ENCODE assay signal across 19 cellular contexts in the genomic region with DNA sequence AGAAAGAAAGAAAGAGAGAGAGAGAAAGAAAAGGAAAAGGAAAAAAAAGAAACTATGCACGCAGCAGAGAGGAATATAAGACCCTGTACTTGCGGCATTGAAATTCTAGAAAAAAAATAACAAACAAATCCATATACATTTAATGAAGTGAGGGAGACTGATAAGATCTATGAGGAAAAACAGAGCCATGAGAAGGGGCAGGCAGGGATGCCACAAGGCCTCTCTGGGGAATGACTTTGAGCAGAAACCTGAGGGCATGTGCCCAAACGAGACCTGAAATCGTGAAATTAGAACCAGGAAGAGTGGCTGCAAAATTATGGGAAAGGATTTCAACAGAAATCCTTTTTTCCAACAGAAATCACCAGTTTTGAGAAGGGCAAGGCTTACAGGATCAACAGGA.
A peak's percentile ranks its signal among the peaks of the same experiment; 100 is the strongest.
DNase-seq lines count a peak whose midpoint lies in the region; ATAC-seq and TF ChIP-seq lines count a peak whose summit lies in the region.
"Had no signal": no experiment of that assay in that cellular context is flagged by ENCODE, and none has a peak within 500 bp of the region (broad histone marks: within the 10 kb centered on the region; RNA-seq: fewer than 3 reads in every experiment).

No MANE protein-coding gene starts in this region.

- H3K27ac Mint-ChIP-seq in H9 (peak overlapping the region; percentile 4 to 58 (median 10); a peak in 5 of 7 replicates), glutamatergic neuron (ENCODE audit: unreplicated experiment) (peak overlapping the region; percentile 62)
- H3K27ac Mint-ChIP-seq: CD4-positive, alpha-beta memory T cell had no signal

- H3K27me3 ChIP-seq in BE2C (no peaks in the 10 kb centered on the region), H9 (ENCODE audit: insufficient read depth, low read length) (no peaks in the 10 kb centered on the region)

- H4K8ac ChIP-seq in H9 (replicated peaks; ENCODE audit: insufficient read length, low read depth, low read length): no peak overlapping the region

- H3K4me1 Mint-ChIP-seq in H9 (peaks cover 36 to 40% of the 10 kb centered on the region in 2 experiments), glutamatergic neuron (ENCODE audit: low read depth, unreplicated experiment) (peaks cover 56% of the 10 kb centered on the region)
- H3K4me1 Mint-ChIP-seq: CD4-positive, alpha-beta memory T cell had no signal

- no peak overlapping the region for H2BK12ac ChIP-seq in H9 (ENCODE audit: insufficient read length, low read depth, low read length)

- H4K91ac ChIP-seq in H9 (ENCODE audit: insufficient read length, low read depth, low read length): no peak overlapping the region

- no peak overlapping the region for H2AK5ac ChIP-seq in H9 (ENCODE audit: insufficient read length, low read length)

- H3K23ac ChIP-seq in H9 (ENCODE audit: insufficient read length, low read depth, low read length): no peak overlapping the region

- no peak overlapping the region for H3K9ac ChIP-seq in H9 (ENCODE audit: extremely low read depth, insufficient read length, low read length)
- H3K9ac ChIP-seq: GM23248 had no signal

- no peaks in the 10 kb centered on the region; the same call in 1 of the 2 replicates for H3K27me3 Mint-ChIP-seq in H9 (ENCODE audit: low read depth)
- peaks cover 9% of the 10 kb centered on the region for H3K27me3 Mint-ChIP-seq in glutamatergic neuron (ENCODE audit: unreplicated experiment)
- H3K27me3 Mint-ChIP-seq: CD4-positive, alpha-beta memory T cell had no signal

- H3K4me2 ChIP-seq in H9 (ENCODE audit: insufficient read depth, insufficient read length, low read length): no peak overlapping the region
- H3K4me2 ChIP-seq: A549 had no signal

- no peak overlapping the region for H3K56ac ChIP-seq in H9 (ENCODE audit: insufficient read length, low read depth, low read length)

- no peaks in the 10 kb centered on the region for H4K20me1 ChIP-seq in H9 (ENCODE audit: control insufficient read depth, insufficient read depth, insufficient read length)

- H3K14ac ChIP-seq in H9 (ENCODE audit: insufficient read depth, low read length): no peak overlapping the region

- no peak overlapping the region for H3T11ph ChIP-seq in H9 (ENCODE audit: low read length)

- H3K27ac ChIP-seq in H9 (ENCODE audit: insufficient read length, low read depth, low read length): no peak overlapping the region
- H3K27ac ChIP-seq: A549, GM23248 had no signal

- H2BK120ac ChIP-seq in H9 (ENCODE audit: low read depth, low read length, poor library complexity, severe bottlenecking): no peak overlapping the region

- H2AFZ ChIP-seq in H9 (ENCODE audit: low read length): no peak overlapping the region
- H2AFZ ChIP-seq: GM23248 had no signal

- peaks cover 11% of the 10 kb centered on the region; the same call in 1 of the 2 replicates for H3K79me2 ChIP-seq in H9 (ENCODE audit: insufficient read depth, low read length)

- peak; percentile 71 for DNase-seq in BE2C
- no peak for DNase-seq in H9
- no peak for DNase-seq in glutamatergic neuron
- no peak for DNase-seq in RKO (ENCODE audit: low spot score)
- no peak for DNase-seq in DMS153 (lab: John Stamatoyannopoulos, UW)
- no peak for DNase-seq in GM10266 (ENCODE audit: extremely low spot score)
- DNase-seq: 8988T; ACHN; AML-193; C1 segment of cervical spinal cord; Calu3; CD4-positive, alpha-beta memory T cell; COR-L47; DND-41; GM23248 had no signal

- H3K36me3 Mint-ChIP-seq in H9 (ENCODE audit: insufficient read depth in 1 of 3, low read depth in 3 of 3) (no peaks in the 10 kb centered on the region; a peak in 3 of 7 replicates), glutamatergic neuron (ENCODE audit: unreplicated experiment) (no peaks in the 10 kb centered on the region)
- H3K36me3 Mint-ChIP-seq: CD4-positive, alpha-beta memory T cell had no signal

- no peaks in the 10 kb centered on the region for H3K9me3 ChIP-seq in BE2C
- H3K9me3 ChIP-seq in H9 (ENCODE audit: control insufficient read depth, low read depth, low read length): no peaks in the 10 kb centered on the region
- H3K9me3 ChIP-seq: A549, HAP-1 had no signal

- H3K4me3 Mint-ChIP-seq in H9 (peak overlapping the region in 1 of 2 experiments; percentile 39; a peak in 2 of 5 replicates), glutamatergic neuron (ENCODE audit: unreplicated experiment) (no peak overlapping the region)
- H3K4me3 Mint-ChIP-seq: CD4-positive, alpha-beta memory T cell had no signal

- H3K36me3 ChIP-seq in BE2C: no peaks in the 10 kb centered on the region
- H3K36me3 ChIP-seq: HAP-1 had no signal

- H3K79me1 ChIP-seq in H9 (ENCODE audit: insufficient read depth, low read depth, low read length, poor library complexity, severe bottlenecking): peaks cover 3% of the 10 kb centered on the region

- no CpG with 5 or more reads among the region's 4 CpGs for WGBS in H9 (ENCODE audit: extremely low coverage, insufficient read length, low lambda C conversion rate)

- H3K4me3 ChIP-seq in BE2C (ENCODE audit: low read depth, low read length): peak overlapping the region; percentile 21; the same call in 1 of the 2 replicates
- H3K4me3 ChIP-seq: A549, GM12878, GM23248, HAP-1 had no signal

- H3K4ac ChIP-seq in H9 (ENCODE audit: low read depth, low read length): no peak overlapping the region

- H2BK15ac ChIP-seq in H9 (ENCODE audit: low read depth, low read length): no peak overlapping the region

- H3K4me1 ChIP-seq in BE2C (peaks cover 16% of the 10 kb centered on the region), H9 (ENCODE audit: insufficient read depth, low read length) (peaks cover 6% of the 10 kb centered on the region; the same call in 1 of the 2 replicates)
- H3K4me1 ChIP-seq: HAP-1 had no signal

- H4K5ac ChIP-seq in H9 (ENCODE audit: insufficient read length, low read depth, low read length): no peak overlapping the region

- no peaks in the 10 kb centered on the region for H3K23me2 ChIP-seq in H9 (ENCODE audit: insufficient read length, low read depth, low read length, poor library complexity, severe bottlenecking)

- H3K9me3 Mint-ChIP-seq in H9: no peaks in the 10 kb centered on the region; a peak in 1 of 5 replicates
- peaks cover 11% of the 10 kb centered on the region for H3K9me3 Mint-ChIP-seq in glutamatergic neuron (ENCODE audit: unreplicated experiment)

- ATAC-seq in SK-N-SH treated with all-trans-retinoic acid at 6 μM for 48 hours: no peak
- ATAC-seq: A549, GM12878 had no signal

- H2BK5ac ChIP-seq in H9 (ENCODE audit: insufficient read length, low read length): no peak overlapping the region

- no peak for TF ChIP-seq CTCF in BE2C (IDR thresholded peaks at IDR 0.05; ENCODE audit: low read depth, low read length)
- TF ChIP-seq CTCF in H9 (conservative IDR thresholded peaks at IDR 0.05): no peak
- TF ChIP-seq CTCF in glutamatergic neuron (IDR thresholded peaks at IDR 0.05; ENCODE audit: partially characterized antibody, unreplicated experiment): no peak
- no peak for TF ChIP-seq CTCF in GM10266 (IDR thresholded peaks at IDR 0.05; ENCODE audit: control insufficient read depth, insufficient read depth, low read depth, missing control alignments)

- H3K18ac ChIP-seq in H9 (ENCODE audit: insufficient read length, low read depth, low read length): no peak overlapping the region

- no peak overlapping the region for H2BK20ac ChIP-seq in H9 (ENCODE audit: low read depth, low read length, poor library complexity, severe bottlenecking)

TF ChIP-seq in SK-N-SH treated with all-trans-retinoic acid at 6 μM for 48 hours, 23 proteins besides CTCF, POLR2A, EP300 and RAD21:
- TF ChIP-seq, protein P1, sequence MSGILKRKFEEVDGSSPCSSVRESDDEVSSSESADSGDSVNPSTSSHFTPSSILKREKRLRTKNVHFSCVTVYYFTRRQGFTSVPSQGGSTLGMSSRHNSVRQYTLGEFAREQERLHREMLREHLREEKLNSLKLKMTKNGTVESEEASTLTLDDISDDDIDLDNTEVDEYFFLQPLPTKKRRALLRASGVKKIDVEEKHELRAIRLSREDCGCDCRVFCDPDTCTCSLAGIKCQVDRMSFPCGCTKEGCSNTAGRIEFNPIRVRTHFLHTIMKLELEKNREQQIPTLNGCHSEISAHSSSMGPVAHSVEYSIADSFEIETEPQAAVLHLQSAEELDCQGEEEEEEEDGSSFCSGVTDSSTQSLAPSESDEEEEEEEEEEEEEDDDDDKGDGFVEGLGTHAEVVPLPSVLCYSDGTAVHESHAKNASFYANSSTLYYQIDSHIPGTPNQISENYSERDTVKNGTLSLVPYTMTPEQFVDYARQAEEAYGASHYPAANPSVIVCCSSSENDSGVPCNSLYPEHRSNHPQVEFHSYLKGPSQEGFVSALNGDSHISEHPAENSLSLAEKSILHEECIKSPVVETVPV (CRISPR knock-in tag; IDR thresholded peaks at IDR 0.05): no peak
- peak; percentile 32; the same call in 1 of the 2 replicates for TF ChIP-seq TCF4 (CRISPR knock-in tag; IDR thresholded peaks at IDR 0.05; ENCODE audit: borderline replicate concordance)
